In the genomic region with DNA sequence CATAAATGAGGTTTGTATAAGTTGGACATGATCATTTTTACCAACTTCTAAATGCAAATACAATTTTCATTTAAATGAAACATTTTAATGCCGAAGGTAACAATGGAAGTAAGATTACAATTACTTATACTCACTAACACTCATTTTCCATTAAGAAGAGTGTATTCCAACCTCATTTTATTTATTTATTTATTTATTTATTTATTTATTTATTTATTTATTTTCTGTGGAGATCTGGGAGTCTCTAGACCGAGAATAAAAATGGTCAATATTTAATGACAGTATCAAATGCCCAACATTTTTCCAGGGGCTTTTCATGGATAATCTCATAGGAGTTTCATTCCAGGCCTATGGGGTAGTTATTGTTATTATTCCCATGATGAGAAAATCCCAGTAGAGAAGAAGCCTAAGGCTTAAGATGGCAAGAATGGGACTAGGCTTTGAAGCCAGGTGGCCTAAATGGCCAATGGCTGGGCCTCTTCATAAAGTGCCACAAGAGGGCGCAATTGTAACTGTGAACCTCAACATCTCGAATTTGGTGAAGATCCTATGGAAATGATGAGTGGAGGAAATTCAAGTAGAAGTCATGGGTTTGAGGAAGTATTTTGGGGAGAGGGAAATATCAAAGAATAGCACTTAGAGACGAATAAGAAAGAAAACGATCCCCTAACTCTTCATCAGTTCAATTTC, we compare ENCODE assay signal across 1 cellular context.
TF ChIP-seq lines count a peak whose summit lies in the region.

No MANE protein-coding gene starts in this region.

TF ChIP-seq in K562, 482 proteins besides CTCF, POLR2A, EP300 and RAD21 (continued from another document):
- TF ChIP-seq, protein P1, sequence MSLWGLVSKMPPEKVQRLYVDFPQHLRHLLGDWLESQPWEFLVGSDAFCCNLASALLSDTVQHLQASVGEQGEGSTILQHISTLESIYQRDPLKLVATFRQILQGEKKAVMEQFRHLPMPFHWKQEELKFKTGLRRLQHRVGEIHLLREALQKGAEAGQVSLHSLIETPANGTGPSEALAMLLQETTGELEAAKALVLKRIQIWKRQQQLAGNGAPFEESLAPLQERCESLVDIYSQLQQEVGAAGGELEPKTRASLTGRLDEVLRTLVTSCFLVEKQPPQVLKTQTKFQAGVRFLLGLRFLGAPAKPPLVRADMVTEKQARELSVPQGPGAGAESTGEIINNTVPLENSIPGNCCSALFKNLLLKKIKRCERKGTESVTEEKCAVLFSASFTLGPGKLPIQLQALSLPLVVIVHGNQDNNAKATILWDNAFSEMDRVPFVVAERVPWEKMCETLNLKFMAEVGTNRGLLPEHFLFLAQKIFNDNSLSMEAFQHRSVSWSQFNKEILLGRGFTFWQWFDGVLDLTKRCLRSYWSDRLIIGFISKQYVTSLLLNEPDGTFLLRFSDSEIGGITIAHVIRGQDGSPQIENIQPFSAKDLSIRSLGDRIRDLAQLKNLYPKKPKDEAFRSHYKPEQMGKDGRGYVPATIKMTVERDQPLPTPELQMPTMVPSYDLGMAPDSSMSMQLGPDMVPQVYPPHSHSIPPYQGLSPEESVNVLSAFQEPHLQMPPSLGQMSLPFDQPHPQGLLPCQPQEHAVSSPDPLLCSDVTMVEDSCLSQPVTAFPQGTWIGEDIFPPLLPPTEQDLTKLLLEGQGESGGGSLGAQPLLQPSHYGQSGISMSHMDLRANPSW (CRISPR knock-in tag; IDR thresholded peaks at IDR 0.05), result no peak
- TF ChIP-seq ARHGAP35 (IDR thresholded peaks at IDR 0.05; ENCODE audit: partially characterized antibody), result no peak
- TF ChIP-seq, protein P2, sequence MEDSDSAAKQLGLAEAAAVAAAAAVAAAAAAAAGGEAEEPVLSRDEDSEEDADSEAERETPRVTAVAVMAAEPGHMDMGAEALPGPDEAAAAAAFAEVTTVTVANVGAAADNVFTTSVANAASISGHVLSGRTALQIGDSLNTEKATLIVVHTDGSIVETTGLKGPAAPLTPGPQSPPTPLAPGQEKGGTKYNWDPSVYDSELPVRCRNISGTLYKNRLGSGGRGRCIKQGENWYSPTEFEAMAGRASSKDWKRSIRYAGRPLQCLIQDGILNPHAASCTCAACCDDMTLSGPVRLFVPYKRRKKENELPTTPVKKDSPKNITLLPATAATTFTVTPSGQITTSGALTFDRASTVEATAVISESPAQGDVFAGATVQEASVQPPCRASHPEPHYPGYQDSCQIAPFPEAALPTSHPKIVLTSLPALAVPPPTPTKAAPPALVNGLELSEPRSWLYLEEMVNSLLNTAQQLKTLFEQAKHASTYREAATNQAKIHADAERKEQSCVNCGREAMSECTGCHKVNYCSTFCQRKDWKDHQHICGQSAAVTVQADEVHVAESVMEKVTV (CRISPR knock-in tag; IDR thresholded peaks at IDR 0.05), result peak; percentile 13; the same call in 1 of the 2 replicates
- no peak for TF ChIP-seq ZC3H11A (IDR thresholded peaks at IDR 0.05; ENCODE audit: low read depth, low read length)
